1 cellular context compared by ENCODE assay signal in the genomic region with DNA sequence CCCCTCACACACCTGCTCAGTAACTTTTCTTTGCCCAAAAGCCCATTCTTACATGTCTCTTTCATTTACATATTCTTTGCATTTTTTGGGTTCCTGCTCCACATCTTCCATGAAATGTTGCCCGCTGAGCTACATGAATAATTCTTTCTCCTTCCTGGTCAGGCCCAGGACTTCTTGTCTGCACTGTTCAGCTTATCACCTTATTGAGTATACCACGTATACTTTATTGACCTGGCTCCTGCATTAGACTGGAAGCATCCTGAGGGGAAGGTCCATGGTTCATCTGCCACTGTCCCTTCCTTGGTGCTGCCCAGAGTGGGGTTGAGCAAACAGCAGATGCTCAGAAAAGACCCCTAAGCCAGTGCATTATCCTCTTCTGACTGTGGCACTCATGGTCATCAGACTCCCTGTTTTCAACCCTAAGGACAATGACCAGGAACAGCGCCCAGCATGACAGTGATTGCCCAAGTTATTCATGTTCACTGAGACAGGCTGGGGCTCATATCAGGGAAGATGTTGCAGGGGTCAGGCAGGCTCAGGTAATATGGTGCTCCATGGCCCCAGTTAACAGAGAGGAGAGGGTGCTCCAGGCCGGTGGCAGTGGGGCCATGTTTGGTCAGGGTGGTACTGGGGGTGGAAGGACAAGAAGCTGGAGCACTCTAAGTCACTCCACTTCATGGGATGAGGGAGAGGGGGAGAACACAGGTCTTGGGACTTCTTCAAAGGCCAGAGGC.
TF ChIP-seq lines count a peak whose summit lies in the region.

No MANE protein-coding gene starts in this region.

TF ChIP-seq in HepG2, 621 proteins besides CTCF, POLR2A, EP300 and RAD21 (continued from another document and continues in another):
- TF ChIP-seq, protein P1, sequence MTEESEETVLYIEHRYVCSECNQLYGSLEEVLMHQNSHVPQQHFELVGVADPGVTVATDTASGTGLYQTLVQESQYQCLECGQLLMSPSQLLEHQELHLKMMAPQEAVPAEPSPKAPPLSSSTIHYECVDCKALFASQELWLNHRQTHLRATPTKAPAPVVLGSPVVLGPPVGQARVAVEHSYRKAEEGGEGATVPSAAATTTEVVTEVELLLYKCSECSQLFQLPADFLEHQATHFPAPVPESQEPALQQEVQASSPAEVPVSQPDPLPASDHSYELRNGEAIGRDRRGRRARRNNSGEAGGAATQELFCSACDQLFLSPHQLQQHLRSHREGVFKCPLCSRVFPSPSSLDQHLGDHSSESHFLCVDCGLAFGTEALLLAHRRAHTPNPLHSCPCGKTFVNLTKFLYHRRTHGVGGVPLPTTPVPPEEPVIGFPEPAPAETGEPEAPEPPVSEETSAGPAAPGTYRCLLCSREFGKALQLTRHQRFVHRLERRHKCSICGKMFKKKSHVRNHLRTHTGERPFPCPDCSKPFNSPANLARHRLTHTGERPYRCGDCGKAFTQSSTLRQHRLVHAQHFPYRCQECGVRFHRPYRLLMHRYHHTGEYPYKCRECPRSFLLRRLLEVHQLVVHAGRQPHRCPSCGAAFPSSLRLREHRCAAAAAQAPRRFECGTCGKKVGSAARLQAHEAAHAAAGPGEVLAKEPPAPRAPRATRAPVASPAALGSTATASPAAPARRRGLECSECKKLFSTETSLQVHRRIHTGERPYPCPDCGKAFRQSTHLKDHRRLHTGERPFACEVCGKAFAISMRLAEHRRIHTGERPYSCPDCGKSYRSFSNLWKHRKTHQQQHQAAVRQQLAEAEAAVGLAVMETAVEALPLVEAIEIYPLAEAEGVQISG (CRISPR knock-in tag; IDR thresholded peaks at IDR 0.05) = 0 out of 2 replicates have a peak, but pooled peaks have one; percentile 7
- TF ChIP-seq, protein P2, sequence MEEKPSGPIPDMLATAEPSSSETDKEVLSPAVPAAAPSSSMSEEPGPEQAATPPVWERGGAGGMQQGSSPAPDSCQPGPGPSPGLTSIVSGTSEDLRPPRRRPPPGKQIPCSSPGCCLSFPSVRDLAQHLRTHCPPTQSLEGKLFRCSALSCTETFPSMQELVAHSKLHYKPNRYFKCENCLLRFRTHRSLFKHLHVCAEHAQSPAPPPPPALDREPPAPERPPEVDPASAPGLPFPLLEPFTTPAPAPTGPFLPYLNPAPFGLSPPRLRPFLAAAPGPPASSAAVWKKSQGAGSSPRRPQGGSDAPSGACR (CRISPR knock-in tag; IDR thresholded peaks at IDR 0.05) = no peak
- no peak for TF ChIP-seq NFIB (CRISPR knock-in tag; IDR thresholded peaks at IDR 0.05; ENCODE audit: borderline replicate concordance)
- 0 out of 2 replicates have a peak, but pooled peaks have one; percentile 72 for TF ChIP-seq ZNF232 (CRISPR knock-in tag; IDR thresholded peaks at IDR 0.05; ENCODE audit: borderline replicate concordance)
- TF ChIP-seq KAT7 (CRISPR knock-in tag; IDR thresholded peaks at IDR 0.05; ENCODE audit: borderline replicate concordance) = 0 out of 2 replicates have a peak, but pooled peaks have one; percentile 21
- TF ChIP-seq, protein P3, sequence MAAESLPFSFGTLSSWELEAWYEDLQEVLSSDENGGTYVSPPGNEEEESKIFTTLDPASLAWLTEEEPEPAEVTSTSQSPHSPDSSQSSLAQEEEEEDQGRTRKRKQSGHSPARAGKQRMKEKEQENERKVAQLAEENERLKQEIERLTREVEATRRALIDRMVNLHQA (CRISPR knock-in tag; IDR thresholded peaks at IDR 0.05) = no peak
- TF ChIP-seq ZNF766 (CRISPR knock-in tag; IDR thresholded peaks at IDR 0.05; ENCODE audit: borderline replicate concordance) = peak; percentile 92
- no peak; the same call in 1 of the 2 replicates for TF ChIP-seq ZSCAN30 (CRISPR knock-in tag; IDR thresholded peaks at IDR 0.05)
- TF ChIP-seq ZNF709 (CRISPR knock-in tag; IDR thresholded peaks at IDR 0.05) = peak; percentile 21; the same call in 1 of the 2 replicates
- TF ChIP-seq, protein P4, sequence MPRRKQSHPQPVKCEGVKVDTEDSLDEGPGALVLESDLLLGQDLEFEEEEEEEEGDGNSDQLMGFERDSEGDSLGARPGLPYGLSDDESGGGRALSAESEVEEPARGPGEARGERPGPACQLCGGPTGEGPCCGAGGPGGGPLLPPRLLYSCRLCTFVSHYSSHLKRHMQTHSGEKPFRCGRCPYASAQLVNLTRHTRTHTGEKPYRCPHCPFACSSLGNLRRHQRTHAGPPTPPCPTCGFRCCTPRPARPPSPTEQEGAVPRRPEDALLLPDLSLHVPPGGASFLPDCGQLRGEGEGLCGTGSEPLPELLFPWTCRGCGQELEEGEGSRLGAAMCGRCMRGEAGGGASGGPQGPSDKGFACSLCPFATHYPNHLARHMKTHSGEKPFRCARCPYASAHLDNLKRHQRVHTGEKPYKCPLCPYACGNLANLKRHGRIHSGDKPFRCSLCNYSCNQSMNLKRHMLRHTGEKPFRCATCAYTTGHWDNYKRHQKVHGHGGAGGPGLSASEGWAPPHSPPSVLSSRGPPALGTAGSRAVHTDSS (CRISPR knock-in tag; conservative IDR thresholded peaks at IDR 0.05) = no peak
- no peak for TF ChIP-seq PAWR (CRISPR knock-in tag; IDR thresholded peaks at IDR 0.05; ENCODE audit: borderline replicate concordance)
- TF ChIP-seq ZNF629 (CRISPR knock-in tag; conservative IDR thresholded peaks at IDR 0.05) = 0 out of 2 replicates have a peak, but pooled peaks have one; percentile 27
- no peak for TF ChIP-seq ZNF292 (CRISPR knock-in tag; IDR thresholded peaks at IDR 0.05; ENCODE audit: borderline replicate concordance, low read depth)
- peak; percentile 37; the same call in 1 of the 2 replicates for TF ChIP-seq PAF1 (CRISPR knock-in tag; IDR thresholded peaks at IDR 0.05)
- no peak for TF ChIP-seq ATAD3A (CRISPR knock-in tag; IDR thresholded peaks at IDR 0.05)
- TF ChIP-seq, protein P5, sequence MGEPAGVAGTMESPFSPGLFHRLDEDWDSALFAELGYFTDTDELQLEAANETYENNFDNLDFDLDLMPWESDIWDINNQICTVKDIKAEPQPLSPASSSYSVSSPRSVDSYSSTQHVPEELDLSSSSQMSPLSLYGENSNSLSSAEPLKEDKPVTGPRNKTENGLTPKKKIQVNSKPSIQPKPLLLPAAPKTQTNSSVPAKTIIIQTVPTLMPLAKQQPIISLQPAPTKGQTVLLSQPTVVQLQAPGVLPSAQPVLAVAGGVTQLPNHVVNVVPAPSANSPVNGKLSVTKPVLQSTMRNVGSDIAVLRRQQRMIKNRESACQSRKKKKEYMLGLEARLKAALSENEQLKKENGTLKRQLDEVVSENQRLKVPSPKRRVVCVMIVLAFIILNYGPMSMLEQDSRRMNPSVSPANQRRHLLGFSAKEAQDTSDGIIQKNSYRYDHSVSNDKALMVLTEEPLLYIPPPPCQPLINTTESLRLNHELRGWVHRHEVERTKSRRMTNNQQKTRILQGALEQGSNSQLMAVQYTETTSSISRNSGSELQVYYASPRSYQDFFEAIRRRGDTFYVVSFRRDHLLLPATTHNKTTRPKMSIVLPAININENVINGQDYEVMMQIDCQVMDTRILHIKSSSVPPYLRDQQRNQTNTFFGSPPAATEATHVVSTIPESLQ (CRISPR knock-in tag; conservative IDR thresholded peaks at IDR 0.05) = no peak
- TF ChIP-seq ZNF333 (CRISPR knock-in tag; IDR thresholded peaks at IDR 0.05; ENCODE audit: borderline replicate concordance) = no peak
- no peak for TF ChIP-seq SIN3B (IDR thresholded peaks at IDR 0.05; ENCODE audit: low read length)
- no peak for TF ChIP-seq ETV6 (CRISPR knock-in tag; conservative IDR thresholded peaks at IDR 0.05)
- TF ChIP-seq ERF (CRISPR knock-in tag; IDR thresholded peaks at IDR 0.05) = no peak
- TF ChIP-seq FOXC1 (CRISPR knock-in tag; IDR thresholded peaks at IDR 0.05; ENCODE audit: borderline replicate concordance) = no peak
- TF ChIP-seq TBX3 (IDR thresholded peaks at IDR 0.05; ENCODE audit: borderline replicate concordance) = no peak
- no peak for TF ChIP-seq GATAD1 (CRISPR knock-in tag; IDR thresholded peaks at IDR 0.05)
- TF ChIP-seq, protein P6, sequence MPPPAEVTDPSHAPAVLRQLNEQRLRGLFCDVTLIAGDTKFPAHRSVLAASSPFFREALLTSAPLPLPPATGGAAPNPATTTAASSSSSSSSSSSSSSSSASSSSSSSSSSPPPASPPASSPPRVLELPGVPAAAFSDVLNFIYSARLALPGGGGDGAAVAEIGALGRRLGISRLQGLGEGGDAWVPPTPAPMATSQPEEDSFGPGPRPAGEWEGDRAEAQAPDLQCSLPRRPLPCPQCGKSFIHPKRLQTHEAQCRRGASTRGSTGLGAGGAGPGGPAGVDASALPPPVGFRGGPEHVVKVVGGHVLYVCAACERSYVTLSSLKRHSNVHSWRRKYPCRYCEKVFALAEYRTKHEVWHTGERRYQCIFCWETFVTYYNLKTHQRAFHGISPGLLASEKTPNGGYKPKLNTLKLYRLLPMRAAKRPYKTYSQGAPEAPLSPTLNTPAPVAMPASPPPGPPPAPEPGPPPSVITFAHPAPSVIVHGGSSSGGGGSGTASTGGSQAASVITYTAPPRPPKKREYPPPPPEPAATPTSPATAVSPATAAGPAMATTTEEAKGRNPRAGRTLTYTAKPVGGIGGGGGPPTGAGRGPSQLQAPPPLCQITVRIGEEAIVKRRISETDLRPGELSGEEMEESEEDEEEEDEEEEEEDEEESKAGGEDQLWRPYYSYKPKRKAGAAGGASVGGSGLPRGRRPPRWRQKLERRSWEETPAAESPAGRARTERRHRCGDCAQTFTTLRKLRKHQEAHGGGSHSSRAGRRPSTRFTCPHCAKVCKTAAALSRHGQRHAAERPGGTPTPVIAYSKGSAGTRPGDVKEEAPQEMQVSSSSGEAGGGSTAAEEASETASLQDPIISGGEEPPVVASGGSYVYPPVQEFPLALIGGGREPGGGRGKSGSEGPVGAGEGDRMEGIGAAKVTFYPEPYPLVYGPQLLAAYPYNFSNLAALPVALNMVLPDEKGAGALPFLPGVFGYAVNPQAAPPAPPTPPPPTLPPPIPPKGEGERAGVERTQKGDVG (CRISPR knock-in tag; IDR thresholded peaks at IDR 0.05; ENCODE audit: borderline replicate concordance) = 0 out of 2 replicates have a peak, but pooled peaks have one; percentile 70
- TF ChIP-seq MIER3 (CRISPR knock-in tag; IDR thresholded peaks at IDR 0.05; ENCODE audit: borderline replicate concordance) = no peak
- 0 out of 2 replicates have a peak, but pooled peaks have one; percentile 48 for TF ChIP-seq ZNF264 (CRISPR knock-in tag; IDR thresholded peaks at IDR 0.05)
- TF ChIP-seq, protein P7, sequence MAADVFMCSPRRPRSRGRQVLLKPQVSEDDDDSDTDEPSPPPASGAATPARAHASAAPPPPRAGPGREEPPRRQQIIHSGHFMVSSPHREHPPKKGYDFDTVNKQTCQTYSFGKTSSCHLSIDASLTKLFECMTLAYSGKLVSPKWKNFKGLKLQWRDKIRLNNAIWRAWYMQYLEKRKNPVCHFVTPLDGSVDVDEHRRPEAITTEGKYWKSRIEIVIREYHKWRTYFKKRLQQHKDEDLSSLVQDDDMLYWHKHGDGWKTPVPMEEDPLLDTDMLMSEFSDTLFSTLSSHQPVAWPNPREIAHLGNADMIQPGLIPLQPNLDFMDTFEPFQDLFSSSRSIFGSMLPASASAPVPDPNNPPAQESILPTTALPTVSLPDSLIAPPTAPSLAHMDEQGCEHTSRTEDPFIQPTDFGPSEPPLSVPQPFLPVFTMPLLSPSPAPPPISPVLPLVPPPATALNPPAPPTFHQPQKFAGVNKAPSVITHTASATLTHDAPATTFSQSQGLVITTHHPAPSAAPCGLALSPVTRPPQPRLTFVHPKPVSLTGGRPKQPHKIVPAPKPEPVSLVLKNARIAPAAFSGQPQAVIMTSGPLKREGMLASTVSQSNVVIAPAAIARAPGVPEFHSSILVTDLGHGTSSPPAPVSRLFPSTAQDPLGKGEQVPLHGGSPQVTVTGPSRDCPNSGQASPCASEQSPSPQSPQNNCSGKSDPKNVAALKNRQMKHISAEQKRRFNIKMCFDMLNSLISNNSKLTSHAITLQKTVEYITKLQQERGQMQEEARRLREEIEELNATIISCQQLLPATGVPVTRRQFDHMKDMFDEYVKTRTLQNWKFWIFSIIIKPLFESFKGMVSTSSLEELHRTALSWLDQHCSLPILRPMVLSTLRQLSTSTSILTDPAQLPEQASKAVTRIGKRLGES (CRISPR knock-in tag; IDR thresholded peaks at IDR 0.05; ENCODE audit: borderline replicate concordance) = no peak
- TF ChIP-seq ZNF235 (CRISPR knock-in tag; IDR thresholded peaks at IDR 0.05; ENCODE audit: borderline replicate concordance) = no peak
- TF ChIP-seq ZNF484 (CRISPR knock-in tag; IDR thresholded peaks at IDR 0.05; ENCODE audit: borderline replicate concordance, low read depth) = no peak
- no peak for TF ChIP-seq RBAK (CRISPR knock-in tag; IDR thresholded peaks at IDR 0.05)
- TF ChIP-seq ZNF558 (CRISPR knock-in tag; IDR thresholded peaks at IDR 0.05; ENCODE audit: borderline replicate concordance) = peak; percentile 67
- TF ChIP-seq SCMH1 (CRISPR knock-in tag; IDR thresholded peaks at IDR 0.05; ENCODE audit: borderline replicate concordance) = no peak
- no peak for TF ChIP-seq ZNF253 (CRISPR knock-in tag; IDR thresholded peaks at IDR 0.05; ENCODE audit: borderline replicate concordance)
- TF ChIP-seq, protein P8, sequence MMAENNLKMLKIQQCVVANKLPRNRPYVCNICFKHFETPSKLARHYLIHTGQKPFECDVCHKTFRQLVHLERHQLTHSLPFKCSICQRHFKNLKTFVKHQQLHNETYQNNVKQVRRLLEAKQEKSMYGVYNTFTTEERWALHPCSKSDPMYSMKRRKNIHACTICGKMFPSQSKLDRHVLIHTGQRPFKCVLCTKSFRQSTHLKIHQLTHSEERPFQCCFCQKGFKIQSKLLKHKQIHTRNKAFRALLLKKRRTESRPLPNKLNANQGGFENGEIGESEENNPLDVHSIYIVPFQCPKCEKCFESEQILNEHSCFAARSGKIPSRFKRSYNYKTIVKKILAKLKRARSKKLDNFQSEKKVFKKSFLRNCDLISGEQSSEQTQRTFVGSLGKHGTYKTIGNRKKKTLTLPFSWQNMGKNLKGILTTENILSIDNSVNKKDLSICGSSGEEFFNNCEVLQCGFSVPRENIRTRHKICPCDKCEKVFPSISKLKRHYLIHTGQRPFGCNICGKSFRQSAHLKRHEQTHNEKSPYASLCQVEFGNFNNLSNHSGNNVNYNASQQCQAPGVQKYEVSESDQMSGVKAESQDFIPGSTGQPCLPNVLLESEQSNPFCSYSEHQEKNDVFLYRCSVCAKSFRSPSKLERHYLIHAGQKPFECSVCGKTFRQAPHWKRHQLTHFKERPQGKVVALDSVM (CRISPR knock-in tag; IDR thresholded peaks at IDR 0.05) = no peak
